Comparison of ENCODE assay signal across 28 cellular contexts in genomic region chr3:165984589-165984988, GRCh38.
"Had no signal": no experiment of that assay in that cellular context is flagged by ENCODE, and none has a peak within 500 bp of the region (broad histone marks: within the 10 kb centered on the region; RNA-seq: fewer than 3 reads in every experiment).

No MANE protein-coding gene starts in this region.

- H3K9me3 ChIP-seq: colonic mucosa, gastroesophageal sphincter, heart left ventricle, left lung, ovary, psoas muscle, sigmoid colon, stomach, thyroid gland, vagina had no signal

- H3K79me2 ChIP-seq: hepatocyte had no signal

- H3K4me1 Mint-ChIP-seq: natural killer cell; stimulated activated effector memory CD8-positive, alpha-beta T cell treated with anti-CD3 and anti-CD28 coated beads, Interleukin-12 subunit alpha, Interleukin-12 subunit beta, amount 100 ng/mL, for 72 hours had no signal

- ATAC-seq: esophagus mucosa; gastroesophageal sphincter; heart left ventricle; left cardiac atrium; left lung; natural killer cell; psoas muscle; right cardiac atrium; stimulated activated effector memory CD8-positive, alpha-beta T cell treated with anti-CD3 and anti-CD28 coated beads, Interleukin-12 subunit alpha, Interleukin-12 subunit beta, amount 100 ng/mL, for 72 hours had no signal

- H3K36me3 ChIP-seq: colonic mucosa, gastroesophageal sphincter, heart left ventricle, left lung, ovary, sigmoid colon, stomach, thyroid gland, vagina had no signal

- H3K27ac ChIP-seq: colonic mucosa, epithelial cell of prostate, gastroesophageal sphincter, heart left ventricle, hepatocyte, left lung, ovary, psoas muscle, sigmoid colon, stomach, thyroid gland, vagina had no signal

- H3K4me3 ChIP-seq: colonic mucosa, gastroesophageal sphincter, heart left ventricle, hepatocyte, left lung, ovary, psoas muscle, sigmoid colon, stomach, thyroid gland, vagina had no signal

- FAIRE-seq: islet of Langerhans had no signal

- H3K27me3 Mint-ChIP-seq: dendritic cell treated with granulocyte-macrophage colony-stimulating factor and Interleukin-4, amounts not matched to agents 40 ng/mL and 50 ng/mL, for 4 days had no signal

- H3K9me3 Mint-ChIP-seq: dendritic cell treated with granulocyte-macrophage colony-stimulating factor and Interleukin-4, amounts not matched to agents 40 ng/mL and 50 ng/mL, for 4 days; endodermal cell had no signal

- H2AFZ ChIP-seq: hepatocyte had no signal

- H3K27ac Mint-ChIP-seq: dendritic cell treated with granulocyte-macrophage colony-stimulating factor and Interleukin-4, amounts not matched to agents 40 ng/mL and 50 ng/mL, for 4 days; endodermal cell; natural killer cell; stimulated activated effector memory CD8-positive, alpha-beta T cell treated with anti-CD3 and anti-CD28 coated beads, Interleukin-12 subunit alpha, Interleukin-12 subunit beta, amount 100 ng/mL, for 72 hours had no signal

- DNase-seq: colonic mucosa; effector CD8-positive, alpha-beta T cell; endodermal cell; foreskin fibroblast; heart left ventricle; left cardiac atrium; left lung; mesenchymal stem cell; natural killer cell; occipital lobe; ovary; posterior cingulate gyrus; psoas muscle; right cardiac atrium; sigmoid colon; stimulated activated CD4-positive, alpha-beta T cell treated with anti-CD3 and anti-CD28 coated beads, Interleukin-2, amount 100 ng/mL, for 24 hours; stimulated activated CD4-positive, alpha-beta T cell treated with anti-CD3 and anti-CD28 coated beads, Interleukin-4, amount 100 ng/mL, for 24 hours; stimulated activated naive CD4-positive, alpha-beta T cell treated with Interleukin-2 at 50 U/mL for 16 hours; stomach; thyroid gland had no signal

- H3K4me2 ChIP-seq: hepatocyte had no signal

- H3K36me3 Mint-ChIP-seq: natural killer cell; stimulated activated effector memory CD8-positive, alpha-beta T cell treated with anti-CD3 and anti-CD28 coated beads, Interleukin-12 subunit alpha, Interleukin-12 subunit beta, amount 100 ng/mL, for 72 hours had no signal

- H3K4me3 Mint-ChIP-seq: dendritic cell treated with granulocyte-macrophage colony-stimulating factor and Interleukin-4, amounts not matched to agents 40 ng/mL and 50 ng/mL, for 4 days; endodermal cell; natural killer cell; stimulated activated effector memory CD8-positive, alpha-beta T cell treated with anti-CD3 and anti-CD28 coated beads, Interleukin-12 subunit alpha, Interleukin-12 subunit beta, amount 100 ng/mL, for 72 hours had no signal

- H3K27me3 ChIP-seq: colonic mucosa, gastroesophageal sphincter, heart left ventricle, hepatocyte, left lung, ovary, sigmoid colon, stomach, thyroid gland, vagina had no signal

- H3K4me1 ChIP-seq: colonic mucosa, gastroesophageal sphincter, heart left ventricle, left lung, psoas muscle, sigmoid colon, stomach, thyroid gland, vagina had no signal
